Comparison of ENCODE assay signal across 8 cellular contexts in the genomic region with DNA sequence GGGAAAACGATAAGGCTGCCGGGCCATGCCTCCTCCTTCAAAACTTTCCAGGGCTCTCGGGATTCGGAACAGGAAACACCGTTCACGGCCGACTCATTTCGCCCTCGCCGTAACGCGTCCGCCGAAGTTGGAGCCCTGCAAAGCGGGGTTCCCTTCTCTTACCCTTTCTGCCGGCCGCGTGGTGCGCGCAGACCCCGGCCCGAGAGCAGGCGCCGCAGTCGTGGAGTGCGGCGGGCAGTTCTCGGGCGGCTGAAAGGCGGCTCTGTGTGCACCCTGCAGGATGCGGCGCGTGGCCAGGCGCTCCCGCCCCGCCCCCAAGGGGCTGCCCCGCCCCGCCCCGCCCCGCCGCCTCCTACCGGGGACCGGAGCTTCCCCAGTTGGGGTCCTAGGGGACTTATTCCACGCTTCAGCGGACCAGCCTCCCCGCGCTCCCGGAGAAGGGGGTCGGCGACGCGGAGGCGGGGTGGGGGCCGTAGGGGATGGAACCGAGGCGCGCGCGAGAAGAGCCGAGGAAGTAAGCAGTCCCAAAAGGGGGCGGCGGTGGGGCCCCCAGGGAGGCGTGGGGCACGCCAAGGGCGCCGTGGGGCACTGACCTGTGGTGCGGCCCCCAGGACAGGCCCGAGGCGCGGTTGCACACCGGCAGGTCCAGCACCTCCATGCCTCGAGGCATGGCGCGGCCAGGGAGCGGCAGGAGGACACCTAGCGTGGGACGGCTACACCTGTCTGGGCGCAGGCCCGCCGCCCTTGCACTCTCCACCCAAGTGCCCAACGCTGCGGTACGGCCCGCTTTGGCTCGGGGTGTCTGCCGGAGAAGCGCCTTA. TPM values are rescaled to one million over a fixed set of nuclear protein-coding genes. Genes with fewer than 3 reads are reported as not detected.
DNase-seq lines count a peak whose midpoint lies in the region; ATAC-seq, FAIRE-seq and TF ChIP-seq lines count a peak whose summit lies in the region.

A gene (minus strand): TSS at position 268 of the 821 bp plus-strand sequence. CDS start 241 bp downstream, at position 27.

- no peaks in the 10 kb centered on the region for H3K27me3 ChIP-seq in aorta (ENCODE audit: control insufficient read depth in 1 of 2, insufficient read depth in 2 of 2, low read length in 1 of 2)

- peak; percentile 60 for ATAC-seq in HG02798 (IDR thresholded peaks at IDR 0.05; ENCODE audit: poor library complexity, unreplicated experiment)
- peak; percentile 82 for ATAC-seq in esophagus mucosa
- ATAC-seq in natural killer cell treated with Interleukin-12 subunit alpha and Interleukin-12 subunit beta and Interleukin-15 and Interleukin-18, amount 100 ng/mL, for 72 hours: peak; percentile 85 to 89
- ATAC-seq in aorta (ENCODE audit: low FRiP score): peak; percentile 75

- H3K27ac Mint-ChIP-seq in natural killer cell treated with Interleukin-12 subunit alpha and Interleukin-12 subunit beta and Interleukin-15 and Interleukin-18, amount 100 ng/mL, for 72 hours: peak within 1 kb of the TSS in 1 of 2 donors; percentile 78

- H3K9me3 Mint-ChIP-seq in natural killer cell treated with Interleukin-12 subunit alpha and Interleukin-12 subunit beta and Interleukin-15 and Interleukin-18, amount 100 ng/mL, for 72 hours: no peaks in the 10 kb centered on the region

- no peaks in the 10 kb centered on the region for H3K36me3 ChIP-seq in aorta (ENCODE audit: control insufficient read depth in 1 of 2, insufficient read depth in 2 of 2, low read length in 1 of 2)

- DNase-seq in 8988T (peak; percentile 62), GM12891 (ENCODE audit: insufficient read length, low spot score) (peak; percentile 64), NCI-H2171 (lab: John Stamatoyannopoulos, UW) (peak; percentile 36), aorta (peak in 1 of 2 donors; percentile 52)
- DNase-seq in activated CD8-positive, alpha-beta memory T cell treated with anti-CD3 and anti-CD28 coated beads for 24 hours: peak; percentile 85
- no peak for DNase-seq in natural killer cell treated with Interleukin-12 subunit alpha and Interleukin-12 subunit beta and Interleukin-15 and Interleukin-18, amount 100 ng/mL, for 72 hours (ENCODE audit: low spot score)

- intact Hi-C loops in aorta (cut with DNase I): loop anchor here in 1 of 2 donors (5.0 kb wide), 1 partner anchor 55 kb away; no protein-coding TSS in a partner anchor

- peak within 1 kb of the TSS; percentile 85 for H3K4me3 Mint-ChIP-seq in natural killer cell treated with Interleukin-12 subunit alpha and Interleukin-12 subunit beta and Interleukin-15 and Interleukin-18, amount 100 ng/mL, for 72 hours

- H3K4me1 ChIP-seq in aorta (ENCODE audit: control insufficient read depth in 1 of 2, insufficient read depth in 2 of 2, low read length in 2 of 2): no peaks in the 10 kb centered on the region

- WGBS in aorta, 2 donors: 1% methylated on average over 69 to 87 of the region's 87 CpGs

- peak within 1 kb of the TSS; percentile 67 to 85 for H3K4me3 ChIP-seq in aorta (ENCODE audit: low read length in 2 of 2)

- peaks cover 29 to 30% of the 10 kb centered on the region in 2 donors for H3K4me1 Mint-ChIP-seq in natural killer cell treated with Interleukin-12 subunit alpha and Interleukin-12 subunit beta and Interleukin-15 and Interleukin-18, amount 100 ng/mL, for 72 hours (ENCODE audit: low read depth in 2 of 2)

- H3K36me3 Mint-ChIP-seq in natural killer cell treated with Interleukin-12 subunit alpha and Interleukin-12 subunit beta and Interleukin-15 and Interleukin-18, amount 100 ng/mL, for 72 hours: peaks cover 9% of the 10 kb centered on the region

- FAIRE-seq in GM12891 (lab: Jason Lieb, UNC): peak; percentile 79

- TF ChIP-seq POLR2A in GM12891 (IDR thresholded peaks at IDR 0.05; ENCODE audit: low read depth, low read length): 0 out of 2 replicates have a peak, but pooled peaks have one; percentile 43

- no peak within 1 kb of the TSS for H3K27ac ChIP-seq in aorta (ENCODE audit: low read depth in 1 of 2, low read length in 2 of 2)

- peaks cover 33 to 49% of the 10 kb centered on the region in 2 donors for H3K27me3 Mint-ChIP-seq in natural killer cell treated with Interleukin-12 subunit alpha and Interleukin-12 subunit beta and Interleukin-15 and Interleukin-18, amount 100 ng/mL, for 72 hours

- no peaks in the 10 kb centered on the region for H3K9me3 ChIP-seq in aorta (ENCODE audit: control insufficient read depth, low read length)

TF ChIP-seq in GM12891, 5 proteins besides CTCF, POLR2A, EP300 and RAD21:
- peak; percentile 61 for TF ChIP-seq TAF1 (IDR thresholded peaks at IDR 0.05; ENCODE audit: low read depth, low read length)
- TF ChIP-seq SPI1 (IDR thresholded peaks at IDR 0.05; ENCODE audit: low read depth, low read length): no peak
- TF ChIP-seq PAX5 (IDR thresholded peaks at IDR 0.05; ENCODE audit: insufficient read depth, low read length, severe bottlenecking): peak; percentile 28
- TF ChIP-seq POLR2AphosphoS5 (IDR thresholded peaks at IDR 0.05; ENCODE audit: low read depth, low read length): peak; percentile 73
- TF ChIP-seq POU2F2 (IDR thresholded peaks at IDR 0.05; ENCODE audit: low read depth, low read length): 0 out of 2 replicates have a peak, but pooled peaks have one; percentile 20

RNA-seq across cellular contexts. Expression of the gene that starts here (rescaled TPM):
- 59.0 TPM for polyA plus RNA-seq in GM12891 (2012; ENCODE audit: low read depth, missing spikeins)
- total RNA-seq in esophagus mucosa (0.52 TPM), aorta (1 to 10 TPM; 1.1 to 3.9 TPM)
- total RNA-seq in natural killer cell treated with Interleukin-12 subunit alpha and Interleukin-12 subunit beta and Interleukin-15 and Interleukin-18, amount 100 ng/mL, for 72 hours: 100 to 1,000 TPM in 1 of 2 donors, 10 to 100 TPM in 1; 35.5 to 117 TPM
- polyA plus RNA-seq in aorta: 1 to 10 TPM; 1.0 to 3.3 TPM

Comparison
In these comparisons a context has a peak if more than half of its experiments do, and no peak if none do; other contexts are left out.
1. RNA of the gene that starts here (total RNA-seq): 35.5 to 117 TPM in natural killer cell treated with Interleukin-12 subunit alpha and Interleukin-12 subunit beta and Interleukin-15 and Interleukin-18, amount 100 ng/mL, for 72 hours; 1.1 to 3.9 TPM in aorta and 0.52 TPM in esophagus mucosa (single experiment); every median in the first group is over 4 times any median in the second.
2. Peak in ATAC-seq in esophagus mucosa; RNA of the gene not detected or under 1 TPM.
3. Peak in every context shown above with its lines, with median percentiles within 50 percentile points of each other: ATAC-seq.